ENCODE assay signal across 15 cellular contexts in genomic region chr4:158777423-158777822, GRCh38. TPM values are rescaled to one million over a fixed set of nuclear protein-coding genes. Genes with fewer than 3 reads are reported as not detected.
DNase-seq lines count a peak whose midpoint lies in the region; ATAC-seq and TF ChIP-seq lines count a peak whose summit lies in the region.
"Had no signal": no experiment of that assay in that cellular context is flagged by ENCODE, and none has a peak within 500 bp of the region (broad histone marks: within the 10 kb centered on the region; RNA-seq: fewer than 3 reads in every experiment).

No MANE protein-coding gene starts in this region.

- peak; percentile 9 for DNase-seq in COLO668 (lab: John Stamatoyannopoulos, UW; ENCODE audit: unreplicated experiment)
- peak in 1 of 4 donors; percentile 24 for DNase-seq in body of pancreas
- DNase-seq in mucosa of descending colon = peak in 2 of 3 donors; percentile 40 to 60
- no peak for DNase-seq in AG08395 (ENCODE audit: low spot score)
- no peak for DNase-seq in cerebellar nuclear complex (lab: John Stamatoyannopoulos, UW)
- no peak for DNase-seq in NCI-H446 (lab: John Stamatoyannopoulos, UW)
- DNase-seq: activated CD4-positive, CD25-positive, alpha-beta regulatory T cell treated with anti-CD3 and anti-CD28 coated beads, Interleukin-2, amount 50 U/mL, for 72 hours; activated CD8-positive, alpha-beta memory T cell treated with anti-CD3 and anti-CD28 coated beads, Interleukin-2, amount 50 U/mL, for 4 hours; activated naive CD4-positive, alpha-beta T cell treated with Interleukin-2 at 50 U/mL for 16 hours; NCI-H1105 treated with DMSO at 0.1 percent for 48 hours; nephron progenitor cell; SHP77; stimulated activated CD4-positive, alpha-beta T cell treated with anti-CD3 and anti-CD28 coated beads, Interleukin-1b, Interleukin-23, amount 100 ng/mL, for 48 hours had no signal

- 60 to 62% methylated on average over 5 of the region's 5 CpGs for WGBS in body of pancreas, 2 donors

- no peak for TF ChIP-seq POLR2A in body of pancreas (IDR thresholded peaks at IDR 0.05)

- H3K36me3 ChIP-seq in KMS-11 (ENCODE audit: insufficient read depth) (no peaks in the 10 kb centered on the region), body of pancreas (replicated peaks in 1 of 2; ENCODE audit: insufficient read depth in 1 of 2, low read depth in 2 of 2) (no peaks in the 10 kb centered on the region), mucosa of descending colon (ENCODE audit: low read depth) (no peaks in the 10 kb centered on the region)

- intact Hi-C loops in body of pancreas (cut with DNase I) (loop anchor here (10.0 kb wide), 1 partner anchor 47 kb away; no protein-coding TSS in a partner anchor), mucosa of descending colon (cut with DNase I, micrococcal nuclease) (loop anchor here in 1 of 2 donors (10.0 kb wide), 1 partner anchor 47 kb away; no protein-coding TSS in a partner anchor)

- H3K79me2 ChIP-seq in KMS-11 (ENCODE audit: insufficient read depth, low read depth) = peaks cover 81% of the 10 kb centered on the region

- H3K4me3 ChIP-seq in KMS-11 (IDR thresholded peaks at IDR 0.05; ENCODE audit: insufficient read depth, low read depth, low read length) (no peak overlapping the region), body of pancreas (no peak overlapping the region), mucosa of descending colon (no peak overlapping the region)

- no peak for TF ChIP-seq CTCF in KMS-11 (conservative IDR thresholded peaks at IDR 0.05; ENCODE audit: low read depth, low read length)
- TF ChIP-seq CTCF in body of pancreas (IDR thresholded peaks at IDR 0.05) = no peak
- no peak for TF ChIP-seq CTCF in mucosa of descending colon (IDR thresholded peaks at IDR 0.05)

- no peaks in the 10 kb centered on the region for H3K9me3 ChIP-seq in body of pancreas
- H3K9me3 ChIP-seq in mucosa of descending colon = no peaks in the 10 kb centered on the region

- H3K4me1 ChIP-seq in KMS-11 (ENCODE audit: low read depth, poor library complexity, severe bottlenecking) = peaks cover 57% of the 10 kb centered on the region
- H3K4me1 ChIP-seq in body of pancreas = peaks cover 53% of the 10 kb centered on the region
- peaks cover 60% of the 10 kb centered on the region for H3K4me1 ChIP-seq in mucosa of descending colon (ENCODE audit: low read depth)

- H3K27me3 ChIP-seq in KMS-11 (ENCODE audit: insufficient read depth, low read depth) = no peaks in the 10 kb centered on the region
- H3K27me3 ChIP-seq in body of pancreas = no peaks in the 10 kb centered on the region

- peak overlapping the region; percentile 82 for H3K4me2 ChIP-seq in KMS-11

- no peaks in the 10 kb centered on the region for H4K20me1 ChIP-seq in KMS-11 (ENCODE audit: insufficient read depth)

- H3K27ac ChIP-seq in KMS-11 = peak overlapping the region; percentile 30; the same call in 1 of the 2 replicates
- H3K27ac ChIP-seq in body of pancreas = no peak overlapping the region

- H2AFZ ChIP-seq in KMS-11 (ENCODE audit: low read depth) = no peak overlapping the region

- H3K9ac ChIP-seq in KMS-11 = no peak overlapping the region

- peak; percentile 45 for ATAC-seq in body of pancreas
- ATAC-seq in mucosa of descending colon = peak; percentile 57
- ATAC-seq in HG02571 (IDR thresholded peaks at IDR 0.05; ENCODE audit: unreplicated experiment) = no peak

RNA-seq across cellular contexts. Expression of gene FNIP2, which starts 8.6 kb away (rescaled TPM):
- total RNA-seq in body of pancreas (10 to 100 TPM; 26.7 to 38.2 TPM), mucosa of descending colon (10 to 100 TPM; 61.8 to 94.1 (median 73.4) TPM)

RNA-seq across cellular contexts. Expression of gene PPID, which starts 54.2 kb away (rescaled TPM):
- total RNA-seq in body of pancreas = 10 to 100 TPM; 15.5 to 19.7 TPM
- total RNA-seq in mucosa of descending colon = 10 to 100 TPM; 19.7 to 23.9 (median 22.2) TPM

Comparison
In these comparisons a context has a peak if more than half of its experiments do, and no peak if none do; other contexts are left out.
1. DNase-seq: peak in COLO668 (single experiment) and mucosa of descending colon (2 of 3); none in AG08395 (single experiment), cerebellar nuclear complex (0 of 2) and NCI-H446 (0 of 2).